23 cellular contexts compared by ENCODE assay signal in genomic region chr17:68768804-68769203, GRCh38.
DNase-seq lines count a peak whose midpoint lies in the region; ATAC-seq and TF ChIP-seq lines count a peak whose summit lies in the region.
"Had no signal": no experiment of that assay in that cellular context is flagged by ENCODE, and none has a peak within 500 bp of the region (broad histone marks: within the 10 kb centered on the region; RNA-seq: fewer than 3 reads in every experiment).

No MANE protein-coding gene starts in this region.

- H3F3A ChIP-seq in GM23248 (ENCODE audit: insufficient read depth): peaks cover 8% of the 10 kb centered on the region

- in situ Hi-C loops in GM23248 (cut with MboI): no loop called here

- H2AFZ ChIP-seq in GM23248: no peak overlapping the region
- no peak overlapping the region for H2AFZ ChIP-seq in Karpas-422 (ENCODE audit: low read length)

- H3K27ac ChIP-seq in GM23248 (no peak overlapping the region), Karpas-422 (ENCODE audit: low read length) (no peak overlapping the region)
- H3K27ac ChIP-seq: 22Rv1; A549; BLaER1 treated with 17β-estradiol and CSF1 and Interleukin-3, amounts not matched to agents 10 nM and 100 nM; C4-2B had no signal

- peak; percentile 36 for DNase-seq in GM23248
- peak; percentile 47 for DNase-seq in dermis blood vessel endothelial cell
- DNase-seq in fibroblast of mammary gland (ENCODE audit: low read depth): peak; percentile 24
- DNase-seq in Karpas-422: no peak
- no peak for DNase-seq in activated T-cell treated with anti-CD3 and anti-CD28 coated beads, Interleukin-2, amount 50 U/mL, for 72 hours
- DNase-seq in COLO668 (lab: John Stamatoyannopoulos, UW; ENCODE audit: unreplicated experiment): no peak
- DNase-seq: AML-193; CD4-positive, alpha-beta T cell; CD8-positive, alpha-beta T cell; COR-L47; DMS 273 treated with DMSO at 0.1 percent for 48 hours; DMS153; DMS53; DMS79; DND-41; EL; GDM1 had no signal

- H3K4me3 ChIP-seq in GM23248 (no peak overlapping the region), fibroblast of mammary gland (ENCODE audit: control insufficient read depth, low read depth, low read length) (no peak overlapping the region), Karpas-422 (ENCODE audit: low read length) (no peak overlapping the region)
- H3K4me3 ChIP-seq: A549; BLaER1 treated with 17β-estradiol and CSF1 and Interleukin-3, amounts not matched to agents 10 nM and 100 nM; GM12878 had no signal

- TF ChIP-seq CTCF in fibroblast of mammary gland (conservative IDR thresholded peaks at IDR 0.05; ENCODE audit: control insufficient read depth, insufficient read depth, low read depth, low read length): no peak

- H3K4me2 ChIP-seq in GM23248 (ENCODE audit: unreplicated experiment) (no peak overlapping the region), Karpas-422 (ENCODE audit: low read depth, low read length, poor library complexity, severe bottlenecking) (no peak overlapping the region)
- H3K4me2 ChIP-seq: A549; BLaER1 treated with 17β-estradiol and CSF1 and Interleukin-3, amounts not matched to agents 10 nM and 100 nM had no signal

- H3K79me2 ChIP-seq in GM23248 (ENCODE audit: insufficient read depth) (no peaks in the 10 kb centered on the region), Karpas-422 (ENCODE audit: low read length) (no peaks in the 10 kb centered on the region)

- H3K9me3 Mint-ChIP-seq in activated T-cell treated with anti-CD3 and anti-CD28 coated beads, Interleukin-2, amount 50 U/mL, for 72 hours: no peaks in the 10 kb centered on the region
- H3K9me3 Mint-ChIP-seq: CD4-positive, alpha-beta T cell; CD8-positive, alpha-beta T cell had no signal

- no peaks in the 10 kb centered on the region for H3K36me3 Mint-ChIP-seq in activated T-cell treated with anti-CD3 and anti-CD28 coated beads, Interleukin-2, amount 50 U/mL, for 72 hours (ENCODE audit: insufficient read depth in 2 of 2)
- H3K36me3 Mint-ChIP-seq: CD8-positive, alpha-beta T cell had no signal

- no peaks in the 10 kb centered on the region for H3K27me3 Mint-ChIP-seq in activated T-cell treated with anti-CD3 and anti-CD28 coated beads, Interleukin-2, amount 50 U/mL, for 72 hours (ENCODE audit: low read depth)
- H3K27me3 Mint-ChIP-seq: B cell; CD4-positive, alpha-beta T cell had no signal

- H3K36me3 ChIP-seq in GM23248 (ENCODE audit: low read depth) (no peaks in the 10 kb centered on the region), Karpas-422 (ENCODE audit: insufficient read depth, low read length) (no peaks in the 10 kb centered on the region)
- H3K36me3 ChIP-seq: BLaER1 treated with 17β-estradiol and CSF1 and Interleukin-3, amounts not matched to agents 10 nM and 100 nM had no signal

- H3K9ac ChIP-seq in GM23248 (no peak overlapping the region), Karpas-422 (ENCODE audit: low read length) (no peak overlapping the region)
- H3K9ac ChIP-seq: BLaER1 treated with 17β-estradiol and CSF1 and Interleukin-3, amounts not matched to agents 10 nM and 100 nM had no signal

- ATAC-seq in activated T-cell treated with anti-CD3 and anti-CD28 coated beads, Interleukin-2, amount 50 U/mL, for 72 hours (replicated peaks in 1 of 2): no peak
- ATAC-seq: A549; CD8-positive, alpha-beta T cell; GM12878 had no signal

- H3K4me3 Mint-ChIP-seq in activated T-cell treated with anti-CD3 and anti-CD28 coated beads, Interleukin-2, amount 50 U/mL, for 72 hours: no peak overlapping the region
- H3K4me3 Mint-ChIP-seq: B cell; CD4-positive, alpha-beta T cell; CD8-positive, alpha-beta T cell had no signal

- peaks cover 5% of the 10 kb centered on the region for H3K4me1 Mint-ChIP-seq in activated T-cell treated with anti-CD3 and anti-CD28 coated beads, Interleukin-2, amount 50 U/mL, for 72 hours (ENCODE audit: low read depth)

- no peak overlapping the region for H3K27ac Mint-ChIP-seq in activated T-cell treated with anti-CD3 and anti-CD28 coated beads, Interleukin-2, amount 50 U/mL, for 72 hours
- H3K27ac Mint-ChIP-seq: B cell; CD4-positive, alpha-beta T cell; CD8-positive, alpha-beta T cell had no signal

- H3K4me1 ChIP-seq in GM23248 (ENCODE audit: insufficient read depth) (no peaks in the 10 kb centered on the region), Karpas-422 (ENCODE audit: low read length) (peaks cover 4% of the 10 kb centered on the region; the same call in 1 of the 2 replicates)
- H3K4me1 ChIP-seq: A549 had no signal

- H3K27me3 ChIP-seq in GM23248 (replicated peaks; ENCODE audit: insufficient read depth) (no peaks in the 10 kb centered on the region), Karpas-422 (ENCODE audit: low read length) (no peaks in the 10 kb centered on the region)
- H3K27me3 ChIP-seq: BLaER1 treated with 17β-estradiol and CSF1 and Interleukin-3, amounts not matched to agents 10 nM and 100 nM had no signal

- H4K20me1 ChIP-seq in GM23248 (ENCODE audit: insufficient read depth) (no peaks in the 10 kb centered on the region), Karpas-422 (ENCODE audit: insufficient read depth, low read depth, low read length) (no peaks in the 10 kb centered on the region)
- H4K20me1 ChIP-seq: BLaER1 treated with 17β-estradiol and CSF1 and Interleukin-3, amounts not matched to agents 10 nM and 100 nM had no signal

- H3K9me3 ChIP-seq in GM23248 (ENCODE audit: low read depth) (no peaks in the 10 kb centered on the region), Karpas-422 (ENCODE audit: low read length) (no peaks in the 10 kb centered on the region)
- H3K9me3 ChIP-seq: A549; BLaER1 treated with 17β-estradiol and CSF1 and Interleukin-3, amounts not matched to agents 10 nM and 100 nM had no signal

- 37 to 43% methylated on average over 6 of the region's 6 CpGs for WGBS in GM23248 (ENCODE audit: low coverage in 1 of 2, low lambda C conversion rate in 2 of 2, missing lambda C conversion rate in 2 of 2), 2 experiments

- H3K9me2 ChIP-seq in GM23248 (ENCODE audit: insufficient read depth) (no peaks in the 10 kb centered on the region), Karpas-422 (replicated peaks; ENCODE audit: insufficient read depth, low read length) (no peaks in the 10 kb centered on the region)

Comparison
In these comparisons a context has a peak if more than half of its experiments do, and no peak if none do; other contexts are left out.
1. DNase-seq: peak in GM23248 (single experiment), dermis blood vessel endothelial cell (single experiment) and fibroblast of mammary gland (single experiment); none in Karpas-422 (single experiment), activated T-cell treated with anti-CD3 and anti-CD28 coated beads, Interleukin-2, amount 50 U/mL, for 72 hours (0 of 2) and COLO668 (single experiment).